Comparison of ENCODE assay signal across 19 cellular contexts in the genomic region with DNA sequence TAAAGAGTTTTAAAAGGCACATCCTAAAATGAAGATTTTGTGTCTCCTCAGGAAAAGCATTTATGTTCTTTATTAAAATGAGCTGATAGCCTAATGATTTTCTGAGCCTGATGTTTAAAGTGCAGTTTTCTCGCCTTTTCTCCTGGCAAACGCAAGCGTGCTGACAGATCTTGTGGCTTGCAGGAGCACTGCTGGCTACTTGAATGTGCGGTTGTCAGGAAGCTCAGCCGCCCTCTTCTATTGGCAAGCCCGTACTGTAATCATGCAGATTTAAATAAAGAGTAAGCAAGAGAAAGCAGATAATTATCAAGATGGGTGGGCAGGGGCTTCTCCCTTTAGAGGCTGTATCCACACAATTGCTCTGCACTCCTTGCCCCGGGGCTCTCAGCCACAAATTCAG.
A peak's percentile ranks its signal among the peaks of the same experiment; 100 is the strongest.
DNase-seq lines count a peak whose midpoint lies in the region; ATAC-seq and TF ChIP-seq lines count a peak whose summit lies in the region.
"Had no signal": no experiment of that assay in that cellular context is flagged by ENCODE, and none has a peak within 500 bp of the region (broad histone marks: within the 10 kb centered on the region; RNA-seq: fewer than 3 reads in every experiment).

No MANE protein-coding gene starts in this region.

- in situ Hi-C loops in G401 (cut with HindIII; ENCODE audit: low sequenced_read_pairs), result no loop called here

- ATAC-seq in Right ventricle myocardium inferior, result peak; percentile 39
- no peak for ATAC-seq in HG02678 (IDR thresholded peaks at IDR 0.05; ENCODE audit: unreplicated experiment)
- ATAC-seq: A549 had no signal

- H3K4me2 ChIP-seq in neural progenitor cell, result no peak overlapping the region
- H3K4me2 ChIP-seq: A549 had no signal

- H3K36me3 ChIP-seq in right atrium auricular region (no peaks in the 10 kb centered on the region), neural progenitor cell (no peaks in the 10 kb centered on the region)

- no peak for TF ChIP-seq CTCF in right atrium auricular region (IDR thresholded peaks at IDR 0.05)
- TF ChIP-seq CTCF in neural progenitor cell (IDR thresholded peaks at IDR 0.05), result no peak

- H3K36me3 Mint-ChIP-seq in neural progenitor cell, result no peaks in the 10 kb centered on the region
- H3K36me3 Mint-ChIP-seq: CD4-positive, alpha-beta memory T cell had no signal

- no peak overlapping the region for H3K9ac ChIP-seq in neural progenitor cell
- H3K9ac ChIP-seq: GM23248 had no signal

- H3K27me3 Mint-ChIP-seq in neural progenitor cell (ENCODE audit: insufficient read depth, low read depth), result no peaks in the 10 kb centered on the region
- H3K27me3 Mint-ChIP-seq: CD4-positive, alpha-beta memory T cell had no signal

- peak overlapping the region; percentile 21 for H3K27ac Mint-ChIP-seq in neural progenitor cell
- H3K27ac Mint-ChIP-seq: CD4-positive, alpha-beta memory T cell had no signal

- no peak overlapping the region for H3K4me3 ChIP-seq in right atrium auricular region
- no peak overlapping the region for H3K4me3 ChIP-seq in neural progenitor cell
- H3K4me3 ChIP-seq: A549, GM23248 had no signal

- H3K4me3 Mint-ChIP-seq in neural progenitor cell, result no peak overlapping the region
- H3K4me3 Mint-ChIP-seq: CD4-positive, alpha-beta memory T cell had no signal

- no peaks in the 10 kb centered on the region for H4K20me1 ChIP-seq in neural progenitor cell (ENCODE audit: low read depth)

- no peaks in the 10 kb centered on the region for H3K27me3 ChIP-seq in right atrium auricular region
- no peaks in the 10 kb centered on the region for H3K27me3 ChIP-seq in neural progenitor cell

- DNase-seq in Right ventricle myocardium inferior (ENCODE audit: missing footprints), result no peak
- DNase-seq in right atrium auricular region (ENCODE audit: low spot score), result no peak
- DNase-seq in G401 (ENCODE audit: low spot score), result peak; percentile 77
- DNase-seq in cerebellum (ENCODE audit: low spot score), result peak; percentile 48
- no peak for DNase-seq in neural progenitor cell (ENCODE audit: low spot score)
- DNase-seq in kidney glomerular epithelial cell (lab: John Stamatoyannopoulos, UW), result no peak
- DNase-seq: 8988T; ACHN; AML-193; Calu3; CD4-positive, alpha-beta memory T cell; COR-L47; DMS79; EL; GM23248; H7; HCEC 1CT had no signal

- no peaks in the 10 kb centered on the region for H3F3A ChIP-seq in neural progenitor cell (ENCODE audit: low read depth)

- H3K27ac ChIP-seq in right atrium auricular region (no peak overlapping the region), neural progenitor cell (no peak overlapping the region)
- H3K27ac ChIP-seq: A549, GM23248 had no signal

- no peak overlapping the region for H2AFZ ChIP-seq in neural progenitor cell (replicated peaks)
- H2AFZ ChIP-seq: GM23248 had no signal

- H3K4me1 Mint-ChIP-seq in neural progenitor cell, result no peaks in the 10 kb centered on the region
- H3K4me1 Mint-ChIP-seq: CD4-positive, alpha-beta memory T cell had no signal

- H3K4me1 ChIP-seq in right atrium auricular region (no peaks in the 10 kb centered on the region), neural progenitor cell (no peaks in the 10 kb centered on the region)
- H3K4me1 ChIP-seq: A549 had no signal

- no peaks in the 10 kb centered on the region for H3K9me3 Mint-ChIP-seq in neural progenitor cell

- no peaks in the 10 kb centered on the region for H3K79me2 ChIP-seq in neural progenitor cell (ENCODE audit: low read depth)

- intact Hi-C loops in Right ventricle myocardium inferior (cut with DNase I), result loop anchor here (10.0 kb wide), 1 partner anchor 266 kb away; no protein-coding TSS in a partner anchor

- no peaks in the 10 kb centered on the region for H3K9me3 ChIP-seq in right atrium auricular region
- no peaks in the 10 kb centered on the region for H3K9me3 ChIP-seq in neural progenitor cell (ENCODE audit: low read depth)
- H3K9me3 ChIP-seq: A549 had no signal

Comparison
In these comparisons a context has a peak if more than half of its experiments do, and no peak if none do; other contexts are left out.
1. DNase-seq: peak in G401 (single experiment) and cerebellum (single experiment); none in Right ventricle myocardium inferior (single experiment), right atrium auricular region (single experiment), neural progenitor cell (single experiment) and kidney glomerular epithelial cell (single experiment).